Comparison of ENCODE assay signal across 18 cellular contexts in genomic region chr5:35622974-35623373, GRCh38. TPM values are rescaled to one million over a fixed set of nuclear protein-coding genes. Genes with fewer than 3 reads are reported as not detected.
"Had no signal": no experiment of that assay in that cellular context is flagged by ENCODE, and none has a peak within 500 bp of the region (broad histone marks: within the 10 kb centered on the region; RNA-seq: fewer than 3 reads in every experiment).

No MANE protein-coding gene starts in this region.

- H3K27ac Mint-ChIP-seq: progenitor cell of endocrine pancreas had no signal

- H3K27me3 ChIP-seq: adrenal gland, breast epithelium, heart right ventricle, SJCRH30 had no signal

- H3K27ac ChIP-seq: adrenal gland, breast epithelium, heart right ventricle, left ventricle myocardium inferior, SJCRH30 had no signal

- H3K4me1 ChIP-seq: adrenal gland, breast epithelium, SJCRH30 had no signal

- H3K4me3 ChIP-seq: adrenal gland, breast epithelium, heart right ventricle, left ventricle myocardium inferior, SJCRH30 had no signal

- H3K9me3 ChIP-seq: adrenal gland, breast epithelium, heart right ventricle, left ventricle myocardium inferior, SJCRH30 had no signal

- DNase-seq: activated naive CD4-positive, alpha-beta T cell treated with anti-CD3 and anti-CD28 coated beads, Interleukin-2, amount 50 U/mL, for 16 hours; adrenal gland; cerebellar nuclear complex; cortex of kidney; heart right ventricle; kidney glomerular epithelial cell; left ventricle myocardium inferior; mammary epithelial cell; midbrain; SJCRH30; stimulated activated CD4-positive, alpha-beta T cell treated with anti-CD3 and anti-CD28 coated beads, Interleukin-12 subunit alpha, Interleukin-12 subunit beta, amount 100 ng/mL, for 4 hours; stimulated activated CD4-positive, alpha-beta T cell treated with anti-CD3 and anti-CD28 coated beads, Interleukin-1b, Interleukin-23, amount 100 ng/mL, for 48 hours; stimulated activated CD8-positive, alpha-beta memory T cell treated with anti-CD3 and anti-CD28 coated beads, Interleukin-4, amount 100 ng/mL, for 48 hours; stimulated activated naive CD4-positive, alpha-beta T cell treated with Interleukin-2 at 50 U/mL for 16 hours; trophoblast cell had no signal

- H3K36me3 ChIP-seq: adrenal gland, breast epithelium, heart right ventricle, left ventricle myocardium inferior, SJCRH30 had no signal

- ATAC-seq: esophagus mucosa, heart right ventricle had no signal

RNA-seq across cellular contexts. Expression of gene SPEF2, which starts 5.3 kb away (rescaled TPM):
- total RNA-seq: SJCRH30 had no signal
